ENCODE assay signal across 21 cellular contexts in the genomic region with DNA sequence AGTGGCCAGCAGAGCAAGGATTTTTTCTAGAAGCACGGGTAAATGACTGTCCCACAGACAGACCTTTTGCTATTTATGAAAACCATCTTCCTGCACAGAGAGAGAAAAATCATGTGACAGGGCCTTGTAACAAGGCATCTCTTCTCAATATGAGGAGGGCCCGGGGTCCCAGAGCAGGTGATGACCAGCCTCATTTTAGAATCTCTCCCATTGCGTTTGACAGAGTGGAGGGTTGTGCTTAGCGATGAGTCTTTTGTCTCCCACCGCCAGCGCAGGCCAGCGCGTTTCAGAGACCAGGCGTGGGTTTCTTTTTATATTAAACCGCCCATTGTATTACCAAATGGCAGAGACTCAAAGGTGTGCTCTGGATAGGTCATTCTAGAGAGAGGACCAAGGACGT.
"Had no signal": no experiment of that assay in that cellular context is flagged by ENCODE, and none has a peak within 500 bp of the region (broad histone marks: within the 10 kb centered on the region; RNA-seq: fewer than 3 reads in every experiment).

No MANE protein-coding gene starts in this region.

- ATAC-seq: gastrocnemius medialis; left ventricle myocardium superior; lower lobe of right lung; natural killer cell treated with Interleukin-12 subunit alpha and Interleukin-12 subunit beta and Interleukin-15 and Interleukin-18, amount 100 ng/mL, for 72 hours; right cardiac atrium; stimulated activated effector memory CD8-positive, alpha-beta T cell treated with anti-CD3 and anti-CD28 coated beads, Interleukin-12 subunit alpha, Interleukin-12 subunit beta, amount 100 ng/mL, for 72 hours had no signal

- FAIRE-seq: keratinocyte had no signal

- H3K4me3 Mint-ChIP-seq: naive B cell; natural killer cell treated with Interleukin-12 subunit alpha and Interleukin-12 subunit beta and Interleukin-15 and Interleukin-18, amount 100 ng/mL, for 72 hours; neural crest cell; stimulated activated effector memory CD8-positive, alpha-beta T cell treated with anti-CD3 and anti-CD28 coated beads, Interleukin-12 subunit alpha, Interleukin-12 subunit beta, amount 100 ng/mL, for 72 hours had no signal

- H3K36me3 ChIP-seq: gastrocnemius medialis, lower lobe of right lung, prostate gland, sigmoid colon, stomach, tibial artery, upper lobe of left lung, uterus had no signal

- H3K9me3 ChIP-seq: gastrocnemius medialis, lower lobe of right lung, prostate gland, sigmoid colon, stomach, tibial artery, upper lobe of left lung, uterus had no signal

- H3K4me3 ChIP-seq: gastrocnemius medialis, lower lobe of right lung, prostate gland, sigmoid colon, tibial artery, upper lobe of left lung, uterus had no signal

- DNase-seq: dorsolateral prefrontal cortex; effector CD4-positive, alpha-beta T cell; gastrocnemius medialis; head of caudate nucleus; left ventricle myocardium superior; lower lobe of right lung; naive B cell; right cardiac atrium; sigmoid colon; stimulated activated CD4-positive, alpha-beta T cell treated with anti-CD3 and anti-CD28 coated beads, Interleukin-2, amount 100 ng/mL, for 24 hours; stimulated activated CD4-positive, alpha-beta T cell treated with anti-CD3 and anti-CD28 coated beads, Interleukin-4, amount 100 ng/mL, for 24 hours; stimulated activated naive CD4-positive, alpha-beta T cell treated with Interleukin-2 at 50 U/mL for 16 hours; stomach; tibial artery; upper lobe of left lung; uterus had no signal

- H3K4me1 Mint-ChIP-seq: naive B cell; stimulated activated effector memory CD8-positive, alpha-beta T cell treated with anti-CD3 and anti-CD28 coated beads, Interleukin-12 subunit alpha, Interleukin-12 subunit beta, amount 100 ng/mL, for 72 hours had no signal

- H3K27ac Mint-ChIP-seq: naive B cell; natural killer cell treated with Interleukin-12 subunit alpha and Interleukin-12 subunit beta and Interleukin-15 and Interleukin-18, amount 100 ng/mL, for 72 hours; stimulated activated effector memory CD8-positive, alpha-beta T cell treated with anti-CD3 and anti-CD28 coated beads, Interleukin-12 subunit alpha, Interleukin-12 subunit beta, amount 100 ng/mL, for 72 hours had no signal

- H3K36me3 Mint-ChIP-seq: naive B cell; natural killer cell treated with Interleukin-12 subunit alpha and Interleukin-12 subunit beta and Interleukin-15 and Interleukin-18, amount 100 ng/mL, for 72 hours; stimulated activated effector memory CD8-positive, alpha-beta T cell treated with anti-CD3 and anti-CD28 coated beads, Interleukin-12 subunit alpha, Interleukin-12 subunit beta, amount 100 ng/mL, for 72 hours had no signal

- H3K4me1 ChIP-seq: gastrocnemius medialis, lower lobe of right lung, prostate gland, sigmoid colon, tibial artery, upper lobe of left lung, uterus had no signal

- H3K27ac ChIP-seq: dorsolateral prefrontal cortex, gastrocnemius medialis, lower lobe of right lung, prostate gland, sigmoid colon, stomach, tibial artery, upper lobe of left lung had no signal

- H3K27me3 ChIP-seq: upper lobe of left lung, uterus had no signal

- H3K9me3 Mint-ChIP-seq: naive B cell; natural killer cell treated with Interleukin-12 subunit alpha and Interleukin-12 subunit beta and Interleukin-15 and Interleukin-18, amount 100 ng/mL, for 72 hours; stimulated activated effector memory CD8-positive, alpha-beta T cell treated with anti-CD3 and anti-CD28 coated beads, Interleukin-12 subunit alpha, Interleukin-12 subunit beta, amount 100 ng/mL, for 72 hours had no signal
